Comparison of ENCODE assay signal across 20 cellular contexts in the genomic region with DNA sequence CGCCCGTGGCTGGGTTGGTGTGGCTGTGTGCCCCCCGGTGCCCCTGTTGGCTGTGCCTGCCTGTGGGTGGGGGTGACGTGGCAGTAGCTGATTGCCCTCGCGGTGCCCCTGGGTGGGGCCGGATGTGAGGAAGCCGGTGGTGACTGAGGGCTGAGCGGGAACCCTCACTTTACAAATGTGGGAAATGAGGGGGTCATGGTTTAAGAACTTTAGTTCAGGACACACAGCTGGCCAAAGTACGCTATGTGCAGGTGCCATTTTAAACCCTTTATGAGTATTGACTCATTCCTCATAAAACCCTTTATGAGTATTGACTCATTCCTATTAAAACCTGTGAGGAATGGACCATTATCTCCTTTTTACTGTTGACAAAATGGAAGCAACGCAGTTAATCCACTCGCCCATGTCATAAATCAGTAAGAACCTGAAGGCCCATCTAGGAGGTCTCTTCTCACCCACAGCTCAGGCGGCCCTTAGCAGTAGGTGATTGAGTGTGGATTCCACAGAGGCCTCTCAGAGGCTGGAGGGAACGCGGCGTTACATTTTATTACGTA.
DNase-seq lines count a peak whose midpoint lies in the region; TF ChIP-seq lines count a peak whose summit lies in the region.
"Had no signal": no experiment of that assay in that cellular context is flagged by ENCODE, and none has a peak within 500 bp of the region (broad histone marks: within the 10 kb centered on the region; RNA-seq: fewer than 3 reads in every experiment).

No MANE protein-coding gene starts in this region.

- TF ChIP-seq POLR2A in vagina (IDR thresholded peaks at IDR 0.05) = no peak

- H3K9me3 ChIP-seq in vagina = no peaks in the 10 kb centered on the region
- H3K9me3 ChIP-seq: A549, BLaER1 had no signal

- H3K27ac ChIP-seq in VCaP (peak overlapping the region; percentile 82), vagina (peak overlapping the region; percentile 25)
- H3K27ac ChIP-seq: A549, BLaER1, tibial nerve, WERI-Rb-1 had no signal

- TF ChIP-seq CTCF in VCaP (conservative IDR thresholded peaks at IDR 0.05) (no peak), vagina (IDR thresholded peaks at IDR 0.05) (no peak)

- no peak overlapping the region for H3K4me3 ChIP-seq in vagina
- H3K4me3 ChIP-seq: A549, BLaER1, tibial nerve had no signal

- intact Hi-C loops in vagina (cut with DNase I) = no loop called here

- no peaks in the 10 kb centered on the region for H3K27me3 ChIP-seq in vagina
- H3K27me3 ChIP-seq: BLaER1, tibial nerve had no signal

- H3K36me3 ChIP-seq in vagina = no peaks in the 10 kb centered on the region
- H3K36me3 ChIP-seq: BLaER1, tibial nerve, WERI-Rb-1 had no signal

- peaks cover 16% of the 10 kb centered on the region for H3K4me1 ChIP-seq in vagina
- H3K4me1 ChIP-seq: A549, BLaER1, tibial nerve had no signal

- DNase-seq in NCI-H2029 (lab: John Stamatoyannopoulos, UW) = peak; percentile 17
- no peak for DNase-seq in NCI-H2029 treated with DMSO at 0.1 percent for 48 hours (lab: John Stamatoyannopoulos, UW)
- DNase-seq in NCI-H510A treated with DMSO at 0.1 percent for 48 hours (lab: John Stamatoyannopoulos, UW) = peak; percentile 60
- DNase-seq in vagina (ENCODE audit: extremely low spot score in 2 of 2) = no peak
- no peak for DNase-seq in NCI-H146 treated with DMSO at 0.1 percent for 48 hours (lab: John Stamatoyannopoulos, UW; ENCODE audit: unreplicated experiment)
- DNase-seq in stimulated activated CD4-positive, alpha-beta T cell treated with anti-CD3 and anti-CD28 coated beads, Interleukin-15, amount 100 ng/mL, for 24 hours = no peak
- DNase-seq in NCI-H1417 treated with DMSO at 0.1 percent for 48 hours (lab: John Stamatoyannopoulos, UW) = no peak
- DNase-seq: activated CD4-positive, alpha-beta memory T cell treated with anti-CD3 and anti-CD28 coated beads, Interleukin-2, amount 10 ng/mL, durations not matched to agents 7 days and 5 days; activated naive CD4-positive, alpha-beta T cell; amygdala; H9; KBM-7; NCI-H2171 treated with DMSO at 0.1 percent for 48 hours; stimulated activated CD4-positive, alpha-beta T cell treated with anti-CD3 and anti-CD28 coated beads, Interleukin-2, amount 100 ng/mL, for 24 hours; T-cell; WERI-Rb-1 had no signal

Comparison
In these comparisons a context has a peak if more than half of its experiments do, and no peak if none do; other contexts are left out.
1. DNase-seq: peak in NCI-H2029 (single experiment) and NCI-H510A treated with DMSO at 0.1 percent for 48 hours (single experiment); none in NCI-H2029 treated with DMSO at 0.1 percent for 48 hours (single experiment), vagina (0 of 2), NCI-H146 treated with DMSO at 0.1 percent for 48 hours (single experiment), stimulated activated CD4-positive, alpha-beta T cell treated with anti-CD3 and anti-CD28 coated beads, Interleukin-15, amount 100 ng/mL, for 24 hours (single experiment) and NCI-H1417 treated with DMSO at 0.1 percent for 48 hours (single experiment).